8 cellular contexts compared by ENCODE assay signal in the genomic region with DNA sequence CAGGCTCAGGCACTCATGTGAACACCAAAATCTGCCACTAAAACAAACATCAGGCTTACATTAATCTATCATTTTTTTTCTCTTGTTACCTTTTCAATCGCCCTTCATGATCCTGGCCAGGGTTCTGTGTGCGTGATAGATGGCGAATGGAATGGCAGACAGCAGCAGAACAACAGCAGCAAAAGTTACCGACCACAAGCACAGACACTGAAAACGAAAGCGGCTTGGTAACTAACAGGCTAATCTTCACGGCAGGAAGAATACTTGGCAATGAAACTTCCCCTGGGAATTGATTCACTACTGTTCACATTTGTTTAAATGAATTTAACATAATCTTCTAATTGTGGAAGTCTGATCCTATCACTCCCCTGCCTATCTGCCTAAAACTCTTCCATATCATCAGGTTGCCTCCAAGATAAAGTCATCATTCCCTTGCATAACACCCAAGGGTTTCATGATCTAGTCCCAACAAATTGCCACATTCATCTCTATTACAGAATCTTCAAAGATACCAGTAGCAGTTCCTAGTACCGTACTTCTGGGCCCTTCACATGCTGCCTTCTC. TPM values are rescaled to one million over a fixed set of nuclear protein-coding genes. Genes with fewer than 3 reads are reported as not detected.
DNase-seq lines count a peak whose midpoint lies in the region; TF ChIP-seq lines count a peak whose summit lies in the region.

No MANE protein-coding gene starts in this region.

- no peaks in the 10 kb centered on the region for H3K9me2 ChIP-seq in MM.1S (replicated peaks; ENCODE audit: insufficient read depth, low read length)
- no peaks in the 10 kb centered on the region for H3K9me2 ChIP-seq in OCI-LY7 (ENCODE audit: insufficient read depth, low read length)

- TF ChIP-seq CTCF in MM.1S (IDR thresholded peaks at IDR 0.05; ENCODE audit: low read length) (no peak), OCI-LY7 (conservative IDR thresholded peaks at IDR 0.05; ENCODE audit: low read length) (no peak)

- no peaks in the 10 kb centered on the region for H4K20me1 ChIP-seq in MM.1S (ENCODE audit: insufficient read depth, low read length)
- no peaks in the 10 kb centered on the region for H4K20me1 ChIP-seq in OCI-LY7 (ENCODE audit: insufficient read depth, low read length)

- intact Hi-C loops in OCI-LY7 (cut with micrococcal nuclease; ENCODE audit: unreplicated experiment) = no loop called here

- H3K4me1 Mint-ChIP-seq in T-helper 1 cell treated with Interleukin-12 subunit alpha and Interleukin-12 subunit beta and Interleukin-4 antibody, amounts not matched to agents 30 μg/mL and 1 μg/mL, for 36 hours (ENCODE audit: low read depth) = peaks cover 6% of the 10 kb centered on the region

- H3K9me3 ChIP-seq in MM.1S (replicated peaks; ENCODE audit: insufficient read depth, low read length) (no peaks in the 10 kb centered on the region), OCI-LY7 (ENCODE audit: low read length) (no peaks in the 10 kb centered on the region)

- BruUV-seq in OCI-LY7 (replicated peaks; lab: Mats Ljungman, UMichigan) = no TSS peak

- H2AFZ ChIP-seq in MM.1S (ENCODE audit: low read length) (no peak overlapping the region), OCI-LY7 (ENCODE audit: low read length) (no peak overlapping the region)

- no peaks in the 10 kb centered on the region for H3K27me3 ChIP-seq in MM.1S (replicated peaks; ENCODE audit: insufficient read depth, low read length)

- no peaks in the 10 kb centered on the region for H3K36me3 Mint-ChIP-seq in T-helper 1 cell treated with Interleukin-12 subunit alpha and Interleukin-12 subunit beta and Interleukin-4 antibody, amounts not matched to agents 30 μg/mL and 1 μg/mL, for 36 hours (ENCODE audit: low read depth)

- no peak overlapping the region for H3K27ac Mint-ChIP-seq in T-helper 1 cell treated with Interleukin-12 subunit alpha and Interleukin-12 subunit beta and Interleukin-4 antibody, amounts not matched to agents 30 μg/mL and 1 μg/mL, for 36 hours

- CTCF ChIA-PET in OCI-LY7 (lab: Charles Lee; ENCODE audit: unreplicated experiment) = no interaction called here

- peaks cover 15% of the 10 kb centered on the region for H3K27me3 Mint-ChIP-seq in T-helper 1 cell treated with Interleukin-12 subunit alpha and Interleukin-12 subunit beta and Interleukin-4 antibody, amounts not matched to agents 30 μg/mL and 1 μg/mL, for 36 hours (ENCODE audit: low read depth)

- DNase-seq in T-helper 1 cell (no peak), NCI-H1694 (lab: John Stamatoyannopoulos, UW) (peak; percentile 44), dermis microvascular lymphatic vessel endothelial cell (ENCODE audit: low read depth in 2 of 2) (peak; percentile 78 to 85), myocyte (ENCODE audit: low read depth) (peak; percentile 79), MM.1S (no peak), OCI-LY7 (ENCODE audit: low spot score) (no peak)
- DNase-seq in stimulated activated CD4-positive, alpha-beta T cell treated with anti-CD3 and anti-CD28 coated beads, Interleukin-2, amount 100 ng/mL, for 24 hours = no peak

- H3K4me3 ChIP-seq in MM.1S (ENCODE audit: low read length) = no peak overlapping the region
- H3K4me3 ChIP-seq in OCI-LY7 (ENCODE audit: low read depth, low read length, poor library complexity, severe bottlenecking) = no peak overlapping the region

- H3K9ac ChIP-seq in MM.1S (ENCODE audit: low read length) = no peak overlapping the region

- no peaks in the 10 kb centered on the region for H3K9me3 Mint-ChIP-seq in T-helper 1 cell treated with Interleukin-12 subunit alpha and Interleukin-12 subunit beta and Interleukin-4 antibody, amounts not matched to agents 30 μg/mL and 1 μg/mL, for 36 hours

- H3K27ac ChIP-seq in MM.1S (ENCODE audit: low read length) (no peak overlapping the region), OCI-LY7 (ENCODE audit: low read depth, low read length, poor library complexity, severe bottlenecking) (no peak overlapping the region)

- H3K4me1 ChIP-seq in MM.1S (ENCODE audit: low read length) (no peaks in the 10 kb centered on the region), OCI-LY7 (ENCODE audit: insufficient read depth, low read length, poor library complexity, severe bottlenecking) (no peaks in the 10 kb centered on the region)

- no peak overlapping the region for H3K4me2 ChIP-seq in MM.1S (ENCODE audit: low read depth, low read length)
- no peak overlapping the region for H3K4me2 ChIP-seq in OCI-LY7 (ENCODE audit: low read length)

- H3K79me2 ChIP-seq in MM.1S (ENCODE audit: low read length) (no peaks in the 10 kb centered on the region), OCI-LY7 (ENCODE audit: insufficient read depth, low read depth, low read length) (no peaks in the 10 kb centered on the region)

- no peaks in the 10 kb centered on the region for H3K36me3 ChIP-seq in MM.1S (replicated peaks; ENCODE audit: insufficient read depth, low read length)
- H3K36me3 ChIP-seq in OCI-LY7 (ENCODE audit: insufficient read depth, low read length) = no peaks in the 10 kb centered on the region

- H3K4me3 Mint-ChIP-seq in T-helper 1 cell treated with Interleukin-12 subunit alpha and Interleukin-12 subunit beta and Interleukin-4 antibody, amounts not matched to agents 30 μg/mL and 1 μg/mL, for 36 hours = peak overlapping the region; percentile 8

- H3F3A ChIP-seq in MM.1S (ENCODE audit: insufficient read depth, low read length) = no peaks in the 10 kb centered on the region

- POLR2A ChIA-PET in OCI-LY7 (lab: Charles Lee) = no interaction called here

RNA-seq across cellular contexts. Expression of a gene that starts 28.7 kb away (rescaled TPM):
- total RNA-seq in dermis microvascular lymphatic vessel endothelial cell (87.4 and 118 TPM in 2 replicates), myocyte (40.4 and 42.8 TPM in 2 replicates), OCI-LY7 (2022) (0.48 TPM in 1 of 2 replicates, not detected in the other)
- 29.2 TPM for polyA plus RNA-seq in myocyte (2012)
- not detected in 2 replicates for total RNA-seq in OCI-LY7 (2014; rRNA removed; shearing (Covaris generic))

Comparison
In these comparisons a context has a peak if more than half of its experiments do, and no peak if none do; other contexts are left out.
1. DNase-seq: peak in NCI-H1694 (single experiment), dermis microvascular lymphatic vessel endothelial cell (2 of 2) and myocyte (single experiment); none in T-helper 1 cell (0 of 5), stimulated activated CD4-positive, alpha-beta T cell treated with anti-CD3 and anti-CD28 coated beads, Interleukin-2, amount 100 ng/mL, for 24 hours (0 of 2), MM.1S (single experiment) and OCI-LY7 (single experiment).
2. RNA of a gene that starts 28.7 kb away (total RNA-seq): 87.4 to 118 TPM in dermis microvascular lymphatic vessel endothelial cell and 40.4 to 42.8 TPM in myocyte; 0.48 TPM in OCI-LY7; every median in the first group is over 10 times any median in the second.